ENCODE assay signal across 34 cellular contexts in the genomic region with DNA sequence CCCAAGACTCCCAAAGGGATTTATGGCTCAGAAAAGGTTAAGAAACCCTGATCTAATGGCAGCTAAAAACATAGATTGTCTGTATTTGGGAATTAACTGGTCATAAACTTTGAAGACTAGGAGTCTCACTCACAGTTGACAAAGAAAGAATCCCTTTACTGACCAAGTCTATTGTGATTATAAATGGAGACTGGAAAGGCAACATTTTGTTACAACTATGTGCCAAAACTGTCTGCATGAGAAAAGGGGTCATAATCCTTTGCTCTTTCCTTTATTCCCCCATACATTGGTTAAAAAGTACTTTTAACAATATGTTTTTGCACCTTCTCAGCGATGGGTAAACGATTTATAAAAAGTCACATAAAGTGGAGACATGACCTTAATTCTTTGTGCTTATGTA.
DNase-seq lines count a peak whose midpoint lies in the region; ATAC-seq and TF ChIP-seq lines count a peak whose summit lies in the region.
"Had no signal": no experiment of that assay in that cellular context is flagged by ENCODE, and none has a peak within 500 bp of the region (broad histone marks: within the 10 kb centered on the region; RNA-seq: fewer than 3 reads in every experiment).

No MANE protein-coding gene starts in this region.

- H3K4me1 Mint-ChIP-seq in WTC11 (peaks cover 33% of the 10 kb centered on the region), nephron (peaks cover 38% of the 10 kb centered on the region), neural progenitor cell (no peaks in the 10 kb centered on the region), Calu3 (ENCODE audit: low read depth, unreplicated experiment) (no peaks in the 10 kb centered on the region)
- H3K4me1 Mint-ChIP-seq: B cell; CD14-positive monocyte; CD4-positive, alpha-beta memory T cell; CD4-positive, CD25-positive, alpha-beta regulatory T cell; CD8-positive, alpha-beta memory T cell had no signal

- TF ChIP-seq RAD21 in SK-N-SH (IDR thresholded peaks at IDR 0.05; ENCODE audit: low read length) = no peak

- TF ChIP-seq CTCF in SK-N-SH (IDR thresholded peaks at IDR 0.05) = no peak
- no peak for TF ChIP-seq CTCF in WTC11 (IDR thresholded peaks at IDR 0.05)
- no peak for TF ChIP-seq CTCF in nephron (IDR thresholded peaks at IDR 0.05; ENCODE audit: unreplicated experiment in 3 of 3)
- no peak for TF ChIP-seq CTCF in neural progenitor cell (IDR thresholded peaks at IDR 0.05)
- TF ChIP-seq CTCF in Calu3 (IDR thresholded peaks at IDR 0.05; ENCODE audit: unreplicated experiment) = no peak

- DNase-seq in SK-N-SH (no peak), WTC11 (ENCODE audit: low spot score) (no peak), neural progenitor cell (ENCODE audit: low spot score) (no peak), Calu3 (no peak), A172 (ENCODE audit: low spot score) (no peak)
- DNase-seq: 8988T; ACHN; AML-193; BE2C; C1 segment of cervical spinal cord; Caco-2; CD4-positive, alpha-beta memory T cell; CD4-positive, alpha-beta T cell; CD4-positive, CD25-positive, alpha-beta regulatory T cell; CD8-positive, alpha-beta memory T cell; CD8-positive, alpha-beta T cell; COR-L47; DMS 273 treated with DMSO at 0.1 percent for 48 hours; DMS153; DMS53; DMS79; DMS79 treated with DMSO at 0.1 percent for 48 hours; DND-41; EL had no signal

- H3K4me2 ChIP-seq in SK-N-SH = no peak overlapping the region
- H3K4me2 ChIP-seq in neural progenitor cell = no peak overlapping the region
- H3K4me2 ChIP-seq: A549; BLaER1; BLaER1 treated with 17β-estradiol and CSF1 and Interleukin-3, amounts not matched to agents 10 nM and 100 nM had no signal

- H4K20me1 ChIP-seq in SK-N-SH (ENCODE audit: insufficient read depth) (no peaks in the 10 kb centered on the region), neural progenitor cell (ENCODE audit: low read depth) (no peaks in the 10 kb centered on the region)
- H4K20me1 ChIP-seq: BLaER1; BLaER1 treated with 17β-estradiol and CSF1 and Interleukin-3, amounts not matched to agents 10 nM and 100 nM had no signal

- H3K9me3 ChIP-seq in SK-N-SH = no peaks in the 10 kb centered on the region
- no peaks in the 10 kb centered on the region for H3K9me3 ChIP-seq in neural progenitor cell (ENCODE audit: low read depth)
- H3K9me3 ChIP-seq: A549; BE2C; BLaER1; BLaER1 treated with 17β-estradiol and CSF1 and Interleukin-3, amounts not matched to agents 10 nM and 100 nM; Caco-2 had no signal

- H3K79me2 ChIP-seq in SK-N-SH (ENCODE audit: insufficient read depth) = no peaks in the 10 kb centered on the region
- H3K79me2 ChIP-seq in neural progenitor cell (ENCODE audit: low read depth) = no peaks in the 10 kb centered on the region

- H3K9me3 Mint-ChIP-seq in WTC11 (no peaks in the 10 kb centered on the region), nephron (no peaks in the 10 kb centered on the region), neural progenitor cell (no peaks in the 10 kb centered on the region), Calu3 (ENCODE audit: low read depth, unreplicated experiment) (no peaks in the 10 kb centered on the region)
- H3K9me3 Mint-ChIP-seq: CD4-positive, alpha-beta memory T cell; CD4-positive, alpha-beta T cell; CD4-positive, CD25-positive, alpha-beta regulatory T cell; CD8-positive, alpha-beta memory T cell; CD8-positive, alpha-beta T cell had no signal

- TF ChIP-seq EP300 in SK-N-SH (IDR thresholded peaks at IDR 0.05; ENCODE audit: borderline replicate concordance in 1 of 2, low read depth in 1 of 2, low read length in 1 of 2) = no peak

- H3K9ac ChIP-seq in SK-N-SH (no peak overlapping the region), neural progenitor cell (no peak overlapping the region)
- H3K9ac ChIP-seq: BLaER1; BLaER1 treated with 17β-estradiol and CSF1 and Interleukin-3, amounts not matched to agents 10 nM and 100 nM had no signal

- H3K27me3 ChIP-seq in SK-N-SH (ENCODE audit: insufficient read depth) = no peaks in the 10 kb centered on the region
- no peaks in the 10 kb centered on the region for H3K27me3 ChIP-seq in neural progenitor cell
- H3K27me3 ChIP-seq: BE2C; BLaER1; BLaER1 treated with 17β-estradiol and CSF1 and Interleukin-3, amounts not matched to agents 10 nM and 100 nM had no signal

- CTCF ChIA-PET in SK-N-SH (lab: Yijun Ruan, JAX) = no interaction called here
- CTCF ChIA-PET in WTC11 (lab: Charles Lee) = no interaction called here
- CTCF ChIA-PET in Calu3 (lab: Charles Lee) = no interaction called here

- H3K4me1 ChIP-seq in SK-N-SH (ENCODE audit: control insufficient read depth in 1 of 2, insufficient read depth in 2 of 2, low read depth in 1 of 2, low read length in 1 of 2) (peaks cover 0 to 8% of the 10 kb centered on the region in 2 experiments; a peak in 2 of 4 replicates), neural progenitor cell (no peaks in the 10 kb centered on the region)
- H3K4me1 ChIP-seq: A549, BE2C, Caco-2 had no signal

- intact Hi-C loops in Calu3 (cut with micrococcal nuclease; ENCODE audit: unreplicated experiment) = no loop called here

- POLR2A ChIA-PET in SK-N-SH (lab: Yijun Ruan, JAX) = no interaction called here
- POLR2A ChIA-PET in WTC11 (lab: Charles Lee) = no interaction called here

- no TSS peak for BruUV-seq in Calu3 (replicated peaks; lab: Mats Ljungman, UMichigan)

- ATAC-seq in SK-N-SH treated with all-trans-retinoic acid at 6 μM for 48 hours (no peak), WTC11 (no peak), GM21367 (IDR thresholded peaks at IDR 0.05; ENCODE audit: unreplicated experiment) (no peak)
- ATAC-seq: A549; CD8-positive, alpha-beta T cell had no signal

- H3F3A ChIP-seq in SK-N-SH (replicated peaks; ENCODE audit: insufficient read depth) = peaks cover 14% of the 10 kb centered on the region
- H3F3A ChIP-seq in neural progenitor cell (ENCODE audit: low read depth) = no peaks in the 10 kb centered on the region

- H3K36me3 ChIP-seq in SK-N-SH (replicated peaks in 1 of 2; ENCODE audit: control insufficient read depth in 1 of 2, insufficient read depth in 2 of 2, low read length in 1 of 2) (no peaks in the 10 kb centered on the region), neural progenitor cell (no peaks in the 10 kb centered on the region)
- H3K36me3 ChIP-seq: BE2C; BLaER1; BLaER1 treated with 17β-estradiol and CSF1 and Interleukin-3, amounts not matched to agents 10 nM and 100 nM had no signal

- H3K4me3 ChIP-seq in SK-N-SH (ENCODE audit: low read depth in 2 of 2, low read length in 1 of 2) = no peak overlapping the region
- H3K4me3 ChIP-seq in neural progenitor cell = no peak overlapping the region
- H3K4me3 ChIP-seq: A549; BLaER1; BLaER1 treated with 17β-estradiol and CSF1 and Interleukin-3, amounts not matched to agents 10 nM and 100 nM had no signal

- H3K36me3 Mint-ChIP-seq in WTC11 (no peaks in the 10 kb centered on the region), nephron (ENCODE audit: low read depth) (no peaks in the 10 kb centered on the region), neural progenitor cell (no peaks in the 10 kb centered on the region), Calu3 (ENCODE audit: insufficient read depth, unreplicated experiment) (no peaks in the 10 kb centered on the region)
- H3K36me3 Mint-ChIP-seq: CD14-positive monocyte; CD4-positive, alpha-beta memory T cell; CD4-positive, CD25-positive, alpha-beta regulatory T cell; CD8-positive, alpha-beta memory T cell; CD8-positive, alpha-beta T cell had no signal

- no peaks in the 10 kb centered on the region; the same call in 1 of the 2 replicates for H3K27me3 Mint-ChIP-seq in WTC11 (ENCODE audit: low read depth)
- H3K27me3 Mint-ChIP-seq in nephron (ENCODE audit: low read depth) = peaks cover 2% of the 10 kb centered on the region
- peaks cover under 1% of the 10 kb centered on the region for H3K27me3 Mint-ChIP-seq in neural progenitor cell (ENCODE audit: insufficient read depth, low read depth)
- H3K27me3 Mint-ChIP-seq in Calu3 (ENCODE audit: unreplicated experiment) = no peaks in the 10 kb centered on the region
- H3K27me3 Mint-ChIP-seq: B cell; CD4-positive, alpha-beta memory T cell; CD4-positive, alpha-beta T cell; CD8-positive, alpha-beta memory T cell had no signal

- no peaks in the 10 kb centered on the region; the same call in 1 of the 2 replicates for H3K9me2 ChIP-seq in SK-N-SH

- H3K4me3 Mint-ChIP-seq in WTC11 (no peak overlapping the region), nephron (no peak overlapping the region), neural progenitor cell (no peak overlapping the region), Calu3 (ENCODE audit: low read depth, unreplicated experiment) (no peak overlapping the region)
- H3K4me3 Mint-ChIP-seq: B cell; CD14-positive monocyte; CD4-positive, alpha-beta memory T cell; CD4-positive, alpha-beta T cell; CD4-positive, CD25-positive, alpha-beta regulatory T cell; CD8-positive, alpha-beta memory T cell; CD8-positive, alpha-beta T cell had no signal

- H2AFZ ChIP-seq in SK-N-SH (ENCODE audit: low read depth) (peak overlapping the region; percentile 15; the same call in 1 of the 2 replicates), neural progenitor cell (replicated peaks) (peak overlapping the region; percentile 58)

- WGBS in SK-N-SH (ENCODE audit: low lambda C conversion rate) = 12% methylated on average over 2 of the region's 2 CpGs

- H3K27ac Mint-ChIP-seq in WTC11 (0 out of 2 replicates have a peak overlapping the region, but pooled peaks have one; percentile 25), nephron (peak overlapping the region in 2 of 3 experiments; percentile 49 to 55), neural progenitor cell (no peak overlapping the region), Calu3 (ENCODE audit: unreplicated experiment) (no peak overlapping the region)
- H3K27ac Mint-ChIP-seq: B cell; CD14-positive monocyte; CD4-positive, alpha-beta memory T cell; CD4-positive, alpha-beta T cell; CD4-positive, CD25-positive, alpha-beta regulatory T cell; CD8-positive, alpha-beta memory T cell; CD8-positive, alpha-beta T cell had no signal

- H3K27ac ChIP-seq in SK-N-SH (ENCODE audit: low read depth in 2 of 2, low read length in 1 of 2) = no peak overlapping the region
- H3K27ac ChIP-seq in neural progenitor cell = no peak overlapping the region
- H3K27ac ChIP-seq: 22Rv1; A549; BLaER1; BLaER1 treated with 17β-estradiol and CSF1 and Interleukin-3, amounts not matched to agents 10 nM and 100 nM; C4-2B had no signal

TF ChIP-seq in SK-N-SH, 30 proteins besides CTCF, POLR2A, EP300 and RAD21 (continues in another document):
- TF ChIP-seq JUND (IDR thresholded peaks at IDR 0.05) (no peak), NRF1 (IDR thresholded peaks at IDR 0.05; ENCODE audit: low read depth, low read length) (no peak), SIN3A (IDR thresholded peaks at IDR 0.05; ENCODE audit: borderline replicate concordance, low read depth, low read length) (no peak)

TF ChIP-seq in SK-N-SH treated with all-trans-retinoic acid at 6 μM for 48 hours, 23 proteins besides CTCF, POLR2A, EP300 and RAD21 (continues in another document):
- no peak for TF ChIP-seq ESRRG (CRISPR knock-in tag; IDR thresholded peaks at IDR 0.05)

TF ChIP-seq in WTC11, 78 proteins besides CTCF, POLR2A, EP300 and RAD21 (continues in another document):
- TF ChIP-seq ZNF138 (CRISPR knock-in tag; conservative IDR thresholded peaks at IDR 0.05) (no peak), KAT7 (CRISPR knock-in tag; IDR thresholded peaks at IDR 0.05; ENCODE audit: borderline replicate concordance) (no peak)

Comparison
In these comparisons a context has a peak if more than half of its experiments do, and no peak if none do; other contexts are left out.
1. H3K27ac Mint-ChIP-seq: peak in WTC11 (single experiment) and nephron (2 of 3); none in neural progenitor cell (single experiment) and Calu3 (single experiment).